ENCODE assay signal across 8 cellular contexts in the genomic region with DNA sequence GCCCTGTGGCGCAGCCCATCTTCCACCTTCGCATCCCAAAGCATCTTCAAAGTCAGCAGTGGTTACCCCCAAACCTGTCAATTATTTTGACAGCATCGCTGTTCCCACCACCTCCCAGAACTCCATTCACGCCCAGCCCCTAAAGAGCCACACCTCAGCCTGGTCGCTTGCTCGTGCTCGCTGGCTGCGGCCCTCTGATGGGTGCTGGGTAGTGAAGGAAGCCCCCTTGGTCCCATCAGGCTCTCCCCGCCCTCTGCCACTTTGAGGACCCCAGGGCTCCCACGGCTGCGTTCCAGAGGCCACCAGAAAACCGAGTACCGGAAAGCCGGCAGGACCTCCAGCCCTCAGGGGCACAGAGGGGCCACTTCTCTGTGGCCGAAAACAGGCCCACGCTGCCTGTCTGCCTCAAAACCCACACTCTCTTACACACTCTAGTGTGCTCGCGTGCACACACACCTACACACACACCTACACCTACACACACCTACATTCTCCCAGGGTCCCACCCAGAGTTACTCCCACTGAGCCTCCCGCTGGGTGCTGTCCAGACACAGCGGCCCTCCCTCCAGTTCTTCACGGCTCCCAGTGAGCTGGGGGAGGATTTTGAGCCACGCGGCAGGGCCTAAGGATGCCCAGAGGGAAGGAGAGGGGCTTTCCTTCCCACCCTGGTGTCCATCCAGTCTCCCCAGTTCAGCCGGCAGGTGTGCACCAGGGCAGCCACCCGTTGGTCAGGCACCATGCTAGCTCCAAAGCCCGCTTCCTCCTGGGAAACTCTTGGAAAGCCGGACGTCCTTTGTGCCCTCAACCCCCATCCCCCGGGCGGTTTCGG. TPM values are rescaled to one million over a fixed set of nuclear protein-coding genes. Genes with fewer than 3 reads are reported as not detected.
A peak's percentile ranks its signal among the peaks of the same experiment; 100 is the strongest.
DNase-seq lines count a peak whose midpoint lies in the region; ATAC-seq lines count a peak whose summit lies in the region.

No MANE protein-coding gene starts in this region.

- intact Hi-C loops in activated CD4-positive, alpha-beta T cell treated with anti-CD3 and anti-CD28 coated beads, Interleukin-2, amount 10 ng/mL, durations not matched to agents 24 days and 14 days (cut with micrococcal nuclease) = loop anchor here (2.0 to 10.0 kb wide), 4 partner anchors 53 to 800 kb away; no protein-coding TSS in a partner anchor

- peak overlapping the region; percentile 72 for H3K4me3 Mint-ChIP-seq in activated CD4-positive, alpha-beta T cell treated with anti-CD3 and anti-CD28 coated beads, Interleukin-2, amount 10 ng/mL, durations not matched to agents 24 days and 14 days
- peak overlapping the region; percentile 76 for H3K4me3 Mint-ChIP-seq in T-helper 17 cell
- peak overlapping the region; percentile 59 to 76 for H3K4me3 Mint-ChIP-seq in stimulated activated naive B cell treated with anti-CD40 and anti-IgM and Interleukin-4, amounts not matched to agents 10 μg/mL and 1 μg/mL and 100 μg/mL, for 72 hours

- peaks cover 73% of the 10 kb centered on the region for H3K27me3 Mint-ChIP-seq in activated CD4-positive, alpha-beta T cell treated with anti-CD3 and anti-CD28 coated beads, Interleukin-2, amount 10 ng/mL, durations not matched to agents 24 days and 14 days
- H3K27me3 Mint-ChIP-seq in T-helper 17 cell = peaks cover 68% of the 10 kb centered on the region
- peaks cover 68 to 87% of the 10 kb centered on the region in 2 donors for H3K27me3 Mint-ChIP-seq in stimulated activated naive B cell treated with anti-CD40 and anti-IgM and Interleukin-4, amounts not matched to agents 10 μg/mL and 1 μg/mL and 100 μg/mL, for 72 hours

- H3K27ac Mint-ChIP-seq in activated CD4-positive, alpha-beta T cell treated with anti-CD3 and anti-CD28 coated beads, Interleukin-2, amount 10 ng/mL, durations not matched to agents 24 days and 14 days = peak overlapping the region; percentile 77
- no peak overlapping the region for H3K27ac Mint-ChIP-seq in T-helper 17 cell
- peak overlapping the region; percentile 86 for H3K27ac Mint-ChIP-seq in stimulated activated naive B cell treated with anti-CD40 and anti-IgM and Interleukin-4, amounts not matched to agents 10 μg/mL and 1 μg/mL and 100 μg/mL, for 72 hours

- H3K4me3 ChIP-seq in iPS-18a (ENCODE audit: low read length) = peak overlapping the region; percentile 54

- H3K36me3 ChIP-seq in iPS-18a (ENCODE audit: control insufficient read depth, low read depth, low read length) = no peaks in the 10 kb centered on the region

- peaks cover 20% of the 10 kb centered on the region for H3K4me1 Mint-ChIP-seq in activated CD4-positive, alpha-beta T cell treated with anti-CD3 and anti-CD28 coated beads, Interleukin-2, amount 10 ng/mL, durations not matched to agents 24 days and 14 days
- peaks cover 22% of the 10 kb centered on the region for H3K4me1 Mint-ChIP-seq in T-helper 17 cell
- peaks cover 24 to 37% of the 10 kb centered on the region in 2 donors for H3K4me1 Mint-ChIP-seq in stimulated activated naive B cell treated with anti-CD40 and anti-IgM and Interleukin-4, amounts not matched to agents 10 μg/mL and 1 μg/mL and 100 μg/mL, for 72 hours

- H3K36me3 Mint-ChIP-seq in activated CD4-positive, alpha-beta T cell treated with anti-CD3 and anti-CD28 coated beads, Interleukin-2, amount 10 ng/mL, durations not matched to agents 24 days and 14 days (ENCODE audit: low read depth) = peaks cover 5% of the 10 kb centered on the region
- peaks cover 3% of the 10 kb centered on the region for H3K36me3 Mint-ChIP-seq in T-helper 17 cell (ENCODE audit: low read depth)
- peaks cover 2 to 13% of the 10 kb centered on the region in 2 donors for H3K36me3 Mint-ChIP-seq in stimulated activated naive B cell treated with anti-CD40 and anti-IgM and Interleukin-4, amounts not matched to agents 10 μg/mL and 1 μg/mL and 100 μg/mL, for 72 hours

- no peak overlapping the region for H3K27ac ChIP-seq in iPS-18a (ENCODE audit: low read length)

- no peaks in the 10 kb centered on the region for H3K9me3 Mint-ChIP-seq in activated CD4-positive, alpha-beta T cell treated with anti-CD3 and anti-CD28 coated beads, Interleukin-2, amount 10 ng/mL, durations not matched to agents 24 days and 14 days
- H3K9me3 Mint-ChIP-seq in stimulated activated naive B cell treated with anti-CD40 and anti-IgM and Interleukin-4, amounts not matched to agents 10 μg/mL and 1 μg/mL and 100 μg/mL, for 72 hours = peaks cover 5 to 7% of the 10 kb centered on the region in 2 donors

- H3K27me3 ChIP-seq in iPS-18a (ENCODE audit: control insufficient read depth, insufficient read depth, low read length) = peaks cover 94% of the 10 kb centered on the region

- no peak overlapping the region for H3K9ac ChIP-seq in iPS-18a (ENCODE audit: low read length)

- no peaks in the 10 kb centered on the region for H3K9me3 ChIP-seq in T-helper 17 cell (ENCODE audit: control insufficient read depth, low read length, poor library complexity, severe bottlenecking)
- H3K9me3 ChIP-seq in iPS-18a (ENCODE audit: control insufficient read depth, low read depth, low read length) = no peaks in the 10 kb centered on the region

- no peak for DNase-seq in activated CD4-positive, alpha-beta T cell treated with anti-CD3 and anti-CD28 coated beads, Interleukin-2, amount 10 ng/mL, durations not matched to agents 24 days and 14 days
- DNase-seq in activated CD4-positive, alpha-beta T cell treated with anti-CD3 and anti-CD28 coated beads for 48 hours = no peak
- no peak for DNase-seq in T-helper 17 cell
- DNase-seq in stimulated activated naive B cell treated with anti-CD40 and anti-IgM and Interleukin-4, amounts not matched to agents 10 μg/mL and 1 μg/mL and 100 μg/mL, for 72 hours = no peak

- ATAC-seq in T-helper 17 cell = no peak
- ATAC-seq in stimulated activated naive B cell treated with anti-CD40 and anti-IgM and Interleukin-4, amounts not matched to agents 10 μg/mL and 1 μg/mL and 100 μg/mL, for 72 hours (replicated peaks) = no peak
- no peak for ATAC-seq in HG03460 (IDR thresholded peaks at IDR 0.05; ENCODE audit: unreplicated experiment)
- ATAC-seq in HG02970 (IDR thresholded peaks at IDR 0.05; ENCODE audit: low FRiP score, unreplicated experiment) = no peak
- no peak for ATAC-seq in HG03342 (IDR thresholded peaks at IDR 0.05; ENCODE audit: unreplicated experiment)

- peaks cover 8% of the 10 kb centered on the region for H3K4me1 ChIP-seq in iPS-18a (ENCODE audit: control insufficient read depth, low read depth, low read length)

RNA-seq across cellular contexts. Expression of a gene that starts 1.9 kb away (rescaled TPM):
- not detected in 2 replicates for total RNA-seq in activated CD4-positive, alpha-beta T cell treated with anti-CD3 and anti-CD28 coated beads, Interleukin-2, amount 10 ng/mL, durations not matched to agents 24 days and 14 days
- not detected for total RNA-seq in T-helper 17 cell
